ENCODE assay signal across 11 cellular contexts in the genomic region with DNA sequence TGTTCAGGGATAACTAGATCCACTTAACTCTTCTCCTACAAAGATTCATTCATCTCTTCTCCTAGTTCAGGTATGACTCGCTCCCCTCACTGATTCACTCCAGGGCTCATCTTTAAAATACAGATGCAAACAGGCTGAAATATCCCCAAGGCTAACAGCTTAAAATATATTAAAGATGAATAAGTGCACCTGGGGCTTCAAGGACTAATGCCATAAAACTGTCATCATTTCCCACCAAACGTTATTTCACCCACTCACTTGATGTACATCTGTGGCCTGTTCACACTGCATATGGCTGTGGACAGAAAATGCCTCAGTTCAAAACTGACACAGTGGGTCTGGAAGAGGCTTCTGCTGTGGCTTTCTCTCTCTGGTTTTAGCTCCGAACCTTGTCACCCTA.
DNase-seq lines count a peak whose midpoint lies in the region; ATAC-seq lines count a peak whose summit lies in the region.
"Had no signal": no experiment of that assay in that cellular context is flagged by ENCODE, and none has a peak within 500 bp of the region (broad histone marks: within the 10 kb centered on the region; RNA-seq: fewer than 3 reads in every experiment).

No MANE protein-coding gene starts in this region.

- DNase-seq in RPMI7951 (ENCODE audit: low read depth) (peak; percentile 47), kidney tubule cell (ENCODE audit: low spot score) (peak; percentile 46), NK-92 (lab: John Stamatoyannopoulos, UW; ENCODE audit: unreplicated experiment) (no peak)
- DNase-seq: activated CD4-positive, alpha-beta T cell treated with anti-CD3 and anti-CD28 coated beads, Interleukin-2, amount 50 U/mL, for 48 hours; activated T-cell treated with anti-CD3 and anti-CD28 coated beads, Interleukin-2, amount 50 U/mL, for 24 hours; NCI-H1694 had no signal

- peak; percentile 24 for ATAC-seq in GM18868 (IDR thresholded peaks at IDR 0.05; ENCODE audit: unreplicated experiment)
- ATAC-seq in HG02973 (IDR thresholded peaks at IDR 0.05; ENCODE audit: unreplicated experiment): peak; percentile 24
- no peak for ATAC-seq in GM18498 (IDR thresholded peaks at IDR 0.05; ENCODE audit: unreplicated experiment)
- no peak for ATAC-seq in GM19328 (IDR thresholded peaks at IDR 0.05; ENCODE audit: unreplicated experiment)
- ATAC-seq in HG03571 (IDR thresholded peaks at IDR 0.05; ENCODE audit: unreplicated experiment): no peak

Comparison
In these comparisons a context has a peak if more than half of its experiments do, and no peak if none do; other contexts are left out.
1. ATAC-seq: peak in GM18868 (single experiment) and HG02973 (single experiment); none in GM18498 (single experiment), GM19328 (single experiment) and HG03571 (single experiment).